Comparison of ENCODE assay signal across 8 cellular contexts in the genomic region with DNA sequence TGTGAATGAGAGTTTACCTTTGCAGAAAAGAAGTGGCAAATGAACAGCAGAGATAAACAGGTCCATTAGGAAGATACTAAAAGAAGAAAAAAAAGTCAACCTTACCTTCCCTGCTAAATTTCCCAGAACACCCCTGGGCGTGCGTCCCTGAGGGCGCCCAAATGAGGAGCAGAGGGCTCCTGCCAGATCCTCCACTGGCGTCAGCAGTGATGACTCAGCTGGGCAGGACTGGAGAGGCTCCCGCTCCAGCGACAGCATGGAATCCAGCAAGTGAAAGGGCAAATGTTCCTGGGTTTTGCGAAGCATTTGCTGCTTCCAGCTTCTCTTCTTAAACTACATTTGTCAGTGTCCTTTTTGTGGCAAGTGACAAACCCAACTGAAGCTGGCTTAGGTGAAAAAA.
A peak's percentile ranks its signal among the peaks of the same experiment; 100 is the strongest.
DNase-seq lines count a peak whose midpoint lies in the region; ATAC-seq, FAIRE-seq and TF ChIP-seq lines count a peak whose summit lies in the region.
"Not testable (repeated sequence)": the region's sequence is repeated elsewhere in the genome, so short reads cannot be mapped to it uniquely, and the experiment has no call there.

No MANE protein-coding gene starts in this region.

- H3K4me1 Mint-ChIP-seq in chondrocyte (ENCODE audit: low read depth), result not testable (repeated sequence)

- H3K27ac ChIP-seq in A549 (peak overlapping the region; percentile 68 to 87), RWPE1 (peak overlapping the region; percentile 73), heart right ventricle (peak overlapping the region in 1 of 10 donors; percentile 28)
- H3K27ac ChIP-seq in upper lobe of right lung, result not testable (repeated sequence)

- not testable (repeated sequence) for H3K27me3 ChIP-seq in heart right ventricle, upper lobe of right lung

- H3K4me3 ChIP-seq in A549, heart right ventricle, upper lobe of right lung: not testable (repeated sequence)

- WGBS in A549 (ENCODE audit: missing lambda C conversion rate), result 0% methylated on average over 7 of the region's 7 CpGs
- 57 to 59% methylated on average over 3 to 7 of the region's 7 CpGs for WGBS in heart right ventricle, 2 donors

- ATAC-seq in A549 (peak; percentile 85 to 90), heart right ventricle (peak; percentile 59 to 95 (median 86)), sciatic nerve (peak; percentile 94), upper lobe of right lung (peak; percentile 61)

- POLR2A ChIA-PET in A549 (lab: Yijun Ruan, JAX); RWPE1 (lab: Yijun Ruan, JAX; ENCODE audit: low non-redundant PET): not testable (repeated sequence)

- intact Hi-C loops in heart right ventricle (cut with DNase I), result loop anchor here in 1 of 10 donors (5.0 kb wide), 1 partner anchor 134 kb away; no protein-coding TSS in a partner anchor
- intact Hi-C loops in sciatic nerve (cut with DNase I); upper lobe of right lung (cut with DNase I): not testable (repeated sequence)

- TF ChIP-seq RAD21 in A549 (conservative IDR thresholded peaks at IDR 0.05 in 1 of 2, IDR thresholded peaks at IDR 0.05 in 1 of 2), result not testable (repeated sequence)

- TF ChIP-seq CTCF in A549 (IDR thresholded peaks at IDR 0.05); RWPE1 (conservative IDR thresholded peaks at IDR 0.05; ENCODE audit: low read depth); chondrocyte (IDR thresholded peaks at IDR 0.05); heart right ventricle (IDR thresholded peaks at IDR 0.05); upper lobe of right lung (IDR thresholded peaks at IDR 0.05): not testable (repeated sequence)

- not testable (repeated sequence) for H3K27me3 Mint-ChIP-seq in chondrocyte (ENCODE audit: low read depth)

- in situ Hi-C loops in G401 (cut with HindIII; ENCODE audit: low sequenced_read_pairs), result not testable (repeated sequence)

- H3K9me3 Mint-ChIP-seq in chondrocyte (ENCODE audit: low read depth), result not testable (repeated sequence)

- H3K36me3 ChIP-seq in heart right ventricle, upper lobe of right lung: not testable (repeated sequence)

- TF ChIP-seq EP300 in A549 (IDR thresholded peaks at IDR 0.05), result not testable (repeated sequence)

- H3K4me2 ChIP-seq in A549, result peak overlapping the region; percentile 55

- not testable (repeated sequence) for TF ChIP-seq POLR2A in A549 (IDR thresholded peaks at IDR 0.05; ENCODE audit: low read length)

- H3K27ac Mint-ChIP-seq in chondrocyte (ENCODE audit: unreplicated experiment), result not testable (repeated sequence)

- H3K4me3 Mint-ChIP-seq in chondrocyte (ENCODE audit: unreplicated experiment), result not testable (repeated sequence)

- H3K9me3 ChIP-seq in A549, heart right ventricle, upper lobe of right lung: not testable (repeated sequence)

- H3K4me1 ChIP-seq in A549, result peaks cover 51% of the 10 kb centered on the region
- H3K4me1 ChIP-seq in heart right ventricle, upper lobe of right lung: not testable (repeated sequence)

- FAIRE-seq in A549 (lab: Jason Lieb, UNC), result peak; percentile 100

- DNase-seq in A549 (ENCODE audit: low read depth in 1 of 2, low spot score in 1 of 2) (peak in 1 of 2 experiments; percentile 70), G401 (ENCODE audit: low spot score) (peak; percentile 37), chondrocyte (ENCODE audit: low spot score) (peak; percentile 29), heart right ventricle (peak; percentile 51 to 62), medulla oblongata (ENCODE audit: extremely low spot score) (peak; percentile 24), sciatic nerve (ENCODE audit: low spot score) (peak; percentile 78)
- not testable (repeated sequence) for DNase-seq in RWPE1 (ENCODE audit: low spot score); upper lobe of right lung

- CTCF ChIA-PET in A549 (lab: Yijun Ruan, JAX); RWPE1 (lab: Yijun Ruan, JAX): not testable (repeated sequence)

- H3K36me3 Mint-ChIP-seq in chondrocyte (ENCODE audit: low read depth), result not testable (repeated sequence)

TF ChIP-seq in A549, 52 proteins besides CTCF, POLR2A, EP300 and RAD21:
- not testable (repeated sequence) for TF ChIP-seq FOSL2 (IDR thresholded peaks at IDR 0.05)
- TF ChIP-seq FOSL2 (CRISPR knock-in tag; IDR thresholded peaks at IDR 0.05) (peak; percentile 68; the same call in 1 of the 2 replicates), MAFK (IDR thresholded peaks at IDR 0.05; ENCODE audit: partially characterized antibody) (peak; percentile 64)
- TF ChIP-seq, protein P1, sequence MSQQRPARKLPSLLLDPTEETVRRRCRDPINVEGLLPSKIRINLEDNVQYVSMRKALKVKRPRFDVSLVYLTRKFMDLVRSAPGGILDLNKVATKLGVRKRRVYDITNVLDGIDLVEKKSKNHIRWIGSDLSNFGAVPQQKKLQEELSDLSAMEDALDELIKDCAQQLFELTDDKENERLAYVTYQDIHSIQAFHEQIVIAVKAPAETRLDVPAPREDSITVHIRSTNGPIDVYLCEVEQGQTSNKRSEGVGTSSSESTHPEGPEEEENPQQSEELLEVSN (IDR thresholded peaks at IDR 0.05; ENCODE audit: borderline replicate concordance, low read depth), result peak; percentile 88
- TF ChIP-seq, protein P2, sequence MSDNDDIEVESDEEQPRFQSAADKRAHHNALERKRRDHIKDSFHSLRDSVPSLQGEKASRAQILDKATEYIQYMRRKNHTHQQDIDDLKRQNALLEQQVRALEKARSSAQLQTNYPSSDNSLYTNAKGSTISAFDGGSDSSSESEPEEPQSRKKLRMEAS (IDR thresholded peaks at IDR 0.05), result peak; percentile 83
